1 cellular context compared by ENCODE assay signal in genomic region chr20:44532248-44532980, GRCh38.
TF ChIP-seq lines count a peak whose summit lies in the region.

No MANE protein-coding gene starts in this region.

TF ChIP-seq in IMR-90, 13 proteins besides CTCF, POLR2A, EP300 and RAD21 (continued from another document):
- TF ChIP-seq CHD1 (IDR thresholded peaks at IDR 0.05; ENCODE audit: low read depth, low read length) (no peak), FOS (IDR thresholded peaks at IDR 0.05; ENCODE audit: low read depth, low read length) (no peak), RFX5 (IDR thresholded peaks at IDR 0.05; ENCODE audit: low read depth, low read length) (no peak), USF2 (IDR thresholded peaks at IDR 0.05; ENCODE audit: low read depth, low read length) (no peak), BHLHE40 (IDR thresholded peaks at IDR 0.05; ENCODE audit: low read depth, low read length) (no peak), SMC3 (IDR thresholded peaks at IDR 0.05; ENCODE audit: low read depth, low read length) (no peak), MXI1 (IDR thresholded peaks at IDR 0.05; ENCODE audit: borderline replicate concordance, low read depth, low read length) (no peak), NFE2L2 (IDR thresholded peaks at IDR 0.05; ENCODE audit: low read depth, low read length) (no peak)
TF ChIP-seq in IMR-90: peak in this region for 0.
